19 cellular contexts compared by ENCODE assay signal in the genomic region with DNA sequence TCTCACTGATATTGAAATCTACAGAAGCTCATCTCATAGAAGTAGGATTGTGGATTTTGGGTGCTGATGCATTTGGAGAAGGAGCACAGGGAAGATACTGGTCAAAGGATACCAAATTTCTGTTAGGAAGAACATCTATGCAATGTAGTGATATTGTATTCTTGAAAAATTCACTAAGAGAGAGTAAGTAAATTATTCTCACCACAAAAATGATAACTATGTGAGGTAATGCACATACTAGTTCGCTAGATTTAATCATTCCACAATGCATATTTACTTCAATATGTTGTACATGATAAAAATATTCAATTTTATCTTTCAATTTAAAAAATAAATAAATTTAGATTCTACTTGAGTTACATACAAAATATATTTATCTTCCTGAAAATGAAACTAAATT.
DNase-seq lines count a peak whose midpoint lies in the region; ATAC-seq and TF ChIP-seq lines count a peak whose summit lies in the region.
"Had no signal": no experiment of that assay in that cellular context is flagged by ENCODE, and none has a peak within 500 bp of the region (broad histone marks: within the 10 kb centered on the region; RNA-seq: fewer than 3 reads in every experiment).

No MANE protein-coding gene starts in this region.

- no peaks in the 10 kb centered on the region for H3K27me3 Mint-ChIP-seq in WTC11 (ENCODE audit: low read depth)
- H3K27me3 Mint-ChIP-seq in T-helper 2 cell treated with Interferon-gamma antibody and Interleukin-4, amounts not matched to agents 5 μg/mL and 100 μg/mL, for 36 hours (ENCODE audit: low read depth) = no peaks in the 10 kb centered on the region
- H3K27me3 Mint-ChIP-seq: B cell; CD4-positive, CD25-positive, alpha-beta regulatory T cell had no signal

- H3K27me3 ChIP-seq in SK-N-SH (ENCODE audit: insufficient read depth) (no peaks in the 10 kb centered on the region), gastrocnemius medialis (no peaks in the 10 kb centered on the region)
- H3K27me3 ChIP-seq: BLaER1 had no signal

- CTCF ChIA-PET in SK-N-SH (lab: Yijun Ruan, JAX) = no interaction called here
- CTCF ChIA-PET in WTC11 (lab: Charles Lee) = no interaction called here

- H3K79me2 ChIP-seq in SK-N-SH (ENCODE audit: insufficient read depth) = no peaks in the 10 kb centered on the region

- H3K4me1 Mint-ChIP-seq in WTC11 = peaks cover 11% of the 10 kb centered on the region
- no peaks in the 10 kb centered on the region for H3K4me1 Mint-ChIP-seq in T-helper 2 cell treated with Interferon-gamma antibody and Interleukin-4, amounts not matched to agents 5 μg/mL and 100 μg/mL, for 36 hours (ENCODE audit: low read depth)
- H3K4me1 Mint-ChIP-seq: B cell; CD4-positive, CD25-positive, alpha-beta regulatory T cell had no signal

- no peak overlapping the region for H3K4me2 ChIP-seq in SK-N-SH
- H3K4me2 ChIP-seq: BLaER1 had no signal

- TF ChIP-seq CTCF in SK-N-SH (IDR thresholded peaks at IDR 0.05) (no peak), choroid plexus epithelial cell (conservative IDR thresholded peaks at IDR 0.05; ENCODE audit: low read depth, low read length) (no peak), WTC11 (IDR thresholded peaks at IDR 0.05) (no peak), gastrocnemius medialis (IDR thresholded peaks at IDR 0.05 in 4 of 5, conservative IDR thresholded peaks at IDR 0.05 in 1 of 5) (no peak)

- intact Hi-C loops in gastrocnemius medialis (cut with DNase I; ENCODE audit: low total_unique reads) = no loop called here

- H3K36me3 ChIP-seq in SK-N-SH (replicated peaks in 1 of 2; ENCODE audit: control insufficient read depth in 1 of 2, insufficient read depth in 2 of 2, low read length in 1 of 2) (no peaks in the 10 kb centered on the region), gastrocnemius medialis (no peaks in the 10 kb centered on the region)
- H3K36me3 ChIP-seq: BLaER1 had no signal

- H3K9me3 Mint-ChIP-seq in WTC11 = no peaks in the 10 kb centered on the region
- H3K9me3 Mint-ChIP-seq in T-helper 2 cell treated with Interferon-gamma antibody and Interleukin-4, amounts not matched to agents 5 μg/mL and 100 μg/mL, for 36 hours = peaks cover 26% of the 10 kb centered on the region

- DNase-seq in LHCN-M2 (ENCODE audit: low read depth) (peak; percentile 5), SK-N-SH (no peak), choroid plexus epithelial cell (ENCODE audit: low read depth) (peak; percentile 16), WTC11 (ENCODE audit: low spot score) (no peak), gastrocnemius medialis (no peak)
- no peak for DNase-seq in T-helper 2 cell treated with Interferon-gamma antibody and Interleukin-4, amounts not matched to agents 5 μg/mL and 100 μg/mL, for 36 hours (ENCODE audit: low spot score)
- DNase-seq: Caco-2; CD4-positive, CD25-positive, alpha-beta regulatory T cell; CD8-positive, alpha-beta T cell; DMS153; DND-41; GDM1; GM23248; H7; HCEC 1CT had no signal

- no peaks in the 10 kb centered on the region for H3K36me3 Mint-ChIP-seq in WTC11
- H3K36me3 Mint-ChIP-seq in T-helper 2 cell treated with Interferon-gamma antibody and Interleukin-4, amounts not matched to agents 5 μg/mL and 100 μg/mL, for 36 hours (ENCODE audit: low read depth) = no peaks in the 10 kb centered on the region
- H3K36me3 Mint-ChIP-seq: CD4-positive, CD25-positive, alpha-beta regulatory T cell; CD8-positive, alpha-beta T cell had no signal

- TF ChIP-seq EP300 in SK-N-SH (IDR thresholded peaks at IDR 0.05; ENCODE audit: borderline replicate concordance in 1 of 2, low read depth in 1 of 2, low read length in 1 of 2) = no peak

- H3K9ac ChIP-seq in SK-N-SH = no peak overlapping the region
- H3K9ac ChIP-seq: BLaER1, GM23248 had no signal

- no peaks in the 10 kb centered on the region for H4K20me1 ChIP-seq in SK-N-SH (ENCODE audit: insufficient read depth)
- H4K20me1 ChIP-seq: BLaER1 had no signal

- no peak overlapping the region for H3K4me3 Mint-ChIP-seq in WTC11
- no peak overlapping the region for H3K4me3 Mint-ChIP-seq in T-helper 2 cell treated with Interferon-gamma antibody and Interleukin-4, amounts not matched to agents 5 μg/mL and 100 μg/mL, for 36 hours
- H3K4me3 Mint-ChIP-seq: B cell; CD4-positive, CD25-positive, alpha-beta regulatory T cell; CD8-positive, alpha-beta T cell had no signal

- POLR2A ChIA-PET in SK-N-SH (lab: Yijun Ruan, JAX) = no interaction called here
- POLR2A ChIA-PET in WTC11 (lab: Charles Lee) = no interaction called here

- peaks cover 0 to 9% of the 10 kb centered on the region in 2 experiments; a peak in 2 of 4 replicates for H3K4me1 ChIP-seq in SK-N-SH (ENCODE audit: control insufficient read depth in 1 of 2, insufficient read depth in 2 of 2, low read depth in 1 of 2, low read length in 1 of 2)
- H3K4me1 ChIP-seq in gastrocnemius medialis = no peaks in the 10 kb centered on the region
- H3K4me1 ChIP-seq: BLaER1, Caco-2 had no signal

- H2AFZ ChIP-seq in SK-N-SH (ENCODE audit: low read depth) = peak overlapping the region; percentile 36; the same call in 1 of the 2 replicates
- H2AFZ ChIP-seq: GM23248 had no signal

- TF ChIP-seq POLR2A in gastrocnemius medialis (IDR thresholded peaks at IDR 0.05) = no peak

- H3K9me3 ChIP-seq in SK-N-SH (peaks cover 8% of the 10 kb centered on the region; the same call in 1 of the 2 replicates), gastrocnemius medialis (no peaks in the 10 kb centered on the region)
- H3K9me3 ChIP-seq: BLaER1, Caco-2 had no signal

- H3K27ac Mint-ChIP-seq in WTC11 = no peak overlapping the region
- no peak overlapping the region for H3K27ac Mint-ChIP-seq in T-helper 2 cell treated with Interferon-gamma antibody and Interleukin-4, amounts not matched to agents 5 μg/mL and 100 μg/mL, for 36 hours
- H3K27ac Mint-ChIP-seq: B cell; CD4-positive, CD25-positive, alpha-beta regulatory T cell; CD8-positive, alpha-beta T cell had no signal

- TF ChIP-seq RAD21 in SK-N-SH (IDR thresholded peaks at IDR 0.05; ENCODE audit: low read length) = no peak

- H3K9me2 ChIP-seq in SK-N-SH = no peaks in the 10 kb centered on the region

- ATAC-seq in WTC11 (no peak), gastrocnemius medialis (no peak)
- ATAC-seq: CD8-positive, alpha-beta T cell; GM12878 had no signal

- no peak overlapping the region for H3K4me3 ChIP-seq in SK-N-SH (ENCODE audit: low read depth in 2 of 2, low read length in 1 of 2)
- H3K4me3 ChIP-seq in choroid plexus epithelial cell (ENCODE audit: low read depth, low read length) = no peak overlapping the region
- H3K4me3 ChIP-seq in gastrocnemius medialis = no peak overlapping the region
- H3K4me3 ChIP-seq: BLaER1, GM12878, GM23248 had no signal

- H3F3A ChIP-seq in SK-N-SH (replicated peaks; ENCODE audit: insufficient read depth) = peaks cover 3% of the 10 kb centered on the region

- 22% methylated on average over 1 of the region's 1 CpG for WGBS in SK-N-SH (ENCODE audit: low lambda C conversion rate)

- H3K27ac ChIP-seq in SK-N-SH (ENCODE audit: low read depth in 2 of 2, low read length in 1 of 2) (peak overlapping the region in 1 of 2 experiments; percentile 25; a peak in 2 of 4 replicates), gastrocnemius medialis (no peak overlapping the region)
- H3K27ac ChIP-seq: BLaER1, C4-2B, GM23248 had no signal

- in situ Hi-C loops in gastrocnemius medialis (cut with MboI; ENCODE audit: low sequenced_read_pairs in 4 of 4) = no loop called here

TF ChIP-seq in SK-N-SH, 30 proteins besides CTCF, POLR2A, EP300 and RAD21 (continues in another document):
- no peak for TF ChIP-seq FOXM1 (IDR thresholded peaks at IDR 0.05; ENCODE audit: low read depth)
- TF ChIP-seq, protein P1, sequence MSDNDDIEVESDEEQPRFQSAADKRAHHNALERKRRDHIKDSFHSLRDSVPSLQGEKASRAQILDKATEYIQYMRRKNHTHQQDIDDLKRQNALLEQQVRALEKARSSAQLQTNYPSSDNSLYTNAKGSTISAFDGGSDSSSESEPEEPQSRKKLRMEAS (IDR thresholded peaks at IDR 0.05; ENCODE audit: low read depth) = no peak
- no peak for TF ChIP-seq GABPA (IDR thresholded peaks at IDR 0.05; ENCODE audit: low read depth)
- TF ChIP-seq TAF1 (IDR thresholded peaks at IDR 0.05; ENCODE audit: borderline replicate concordance, low read depth, low read length) = no peak
- TF ChIP-seq, protein P2, sequence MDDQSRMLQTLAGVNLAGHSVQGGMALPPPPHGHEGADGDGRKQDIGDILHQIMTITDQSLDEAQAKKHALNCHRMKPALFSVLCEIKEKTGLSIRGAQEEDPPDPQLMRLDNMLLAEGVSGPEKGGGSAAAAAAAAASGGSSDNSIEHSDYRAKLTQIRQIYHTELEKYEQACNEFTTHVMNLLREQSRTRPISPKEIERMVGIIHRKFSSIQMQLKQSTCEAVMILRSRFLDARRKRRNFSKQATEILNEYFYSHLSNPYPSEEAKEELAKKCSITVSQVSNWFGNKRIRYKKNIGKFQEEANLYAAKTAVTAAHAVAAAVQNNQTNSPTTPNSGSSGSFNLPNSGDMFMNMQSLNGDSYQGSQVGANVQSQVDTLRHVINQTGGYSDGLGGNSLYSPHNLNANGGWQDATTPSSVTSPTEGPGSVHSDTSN (IDR thresholded peaks at IDR 0.05) = no peak
- no peak for TF ChIP-seq SMC3 (IDR thresholded peaks at IDR 0.05; ENCODE audit: low read depth, low read length)
- TF ChIP-seq RXRA (IDR thresholded peaks at IDR 0.05; ENCODE audit: borderline replicate concordance, low read depth) = no peak

TF ChIP-seq in WTC11, 78 proteins besides CTCF, POLR2A, EP300 and RAD21 (continues in another document):
- TF ChIP-seq, protein P3, sequence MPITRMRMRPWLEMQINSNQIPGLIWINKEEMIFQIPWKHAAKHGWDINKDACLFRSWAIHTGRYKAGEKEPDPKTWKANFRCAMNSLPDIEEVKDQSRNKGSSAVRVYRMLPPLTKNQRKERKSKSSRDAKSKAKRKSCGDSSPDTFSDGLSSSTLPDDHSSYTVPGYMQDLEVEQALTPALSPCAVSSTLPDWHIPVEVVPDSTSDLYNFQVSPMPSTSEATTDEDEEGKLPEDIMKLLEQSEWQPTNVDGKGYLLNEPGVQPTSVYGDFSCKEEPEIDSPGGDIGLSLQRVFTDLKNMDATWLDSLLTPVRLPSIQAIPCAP (CRISPR knock-in tag; IDR thresholded peaks at IDR 0.05) = no peak
- TF ChIP-seq SMAD3 (CRISPR knock-in tag; IDR thresholded peaks at IDR 0.05; ENCODE audit: borderline replicate concordance) = no peak
- no peak for TF ChIP-seq NFATC4 (CRISPR knock-in tag; IDR thresholded peaks at IDR 0.05)
- no peak for TF ChIP-seq RORB (CRISPR knock-in tag; IDR thresholded peaks at IDR 0.05)
- no peak for TF ChIP-seq TEAD1 (CRISPR knock-in tag; IDR thresholded peaks at IDR 0.05)
- TF ChIP-seq ZNF232 (CRISPR knock-in tag; IDR thresholded peaks at IDR 0.05) = no peak
- TF ChIP-seq ZNF121 (CRISPR knock-in tag; IDR thresholded peaks at IDR 0.05) = no peak

Comparison
In these comparisons a context has a peak if more than half of its experiments do, and no peak if none do; other contexts are left out.
1. DNase-seq: peak in LHCN-M2 (single experiment) and choroid plexus epithelial cell (single experiment); none in SK-N-SH (single experiment), WTC11 (single experiment), gastrocnemius medialis (0 of 2) and T-helper 2 cell treated with Interferon-gamma antibody and Interleukin-4, amounts not matched to agents 5 μg/mL and 100 μg/mL, for 36 hours (single experiment).